35 cellular contexts compared by ENCODE assay signal in the genomic region with DNA sequence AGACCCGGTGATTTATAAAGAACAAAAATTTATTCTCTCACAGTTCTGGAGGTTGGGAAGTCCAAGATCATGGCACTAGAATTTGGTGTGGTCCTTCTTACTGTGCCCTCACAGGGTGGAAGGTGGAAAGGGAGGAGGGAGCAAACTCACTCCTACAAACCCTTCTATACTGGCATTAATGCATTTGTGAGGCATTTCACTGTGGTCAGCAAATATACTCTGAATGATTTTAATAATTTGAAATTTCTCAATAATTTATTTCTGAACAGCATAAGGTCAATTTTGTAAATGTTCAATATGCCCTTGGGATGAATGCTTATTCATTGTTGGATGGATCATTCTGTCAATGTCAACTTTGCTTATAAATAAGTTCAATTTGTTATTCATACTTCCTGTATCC.
"Had no signal": no experiment of that assay in that cellular context is flagged by ENCODE, and none has a peak within 500 bp of the region (broad histone marks: within the 10 kb centered on the region; RNA-seq: fewer than 3 reads in every experiment).

No MANE protein-coding gene starts in this region.

- H3K4me3 ChIP-seq: MG63 had no signal

- DNase-seq: Kasumi-1, MG63, MM.1S, MV-4-11, NCI-H1048, NCI-H1092, NCI-H1092 treated with DMSO at 0.1 percent for 48 hours, NCI-H1105, NCI-H1105 treated with DMSO at 0.1 percent for 48 hours, NCI-H1417, NCI-H1417 treated with DMSO at 0.1 percent for 48 hours, NCI-H1436, NCI-H1436 treated with DMSO at 0.1 percent for 48 hours, NCI-H146, NCI-H1694, NCI-H1694 treated with DMSO at 0.1 percent for 48 hours, NCI-H187, NCI-H187 treated with DMSO at 0.1 percent for 48 hours, NCI-H1930, NCI-H2029, NCI-H2029 treated with DMSO at 0.1 percent for 48 hours, NCI-H2081, NCI-H2081 treated with DMSO at 0.1 percent for 48 hours, NCI-H2107, NCI-H2171, NCI-H2171 treated with DMSO at 0.1 percent for 48 hours, NCI-H2227 treated with DMSO at 0.1 percent for 48 hours, NCI-H226, NCI-H345, NCI-H446, NCI-H446 treated with DMSO at 0.1 percent for 48 hours, NCI-H510A, NCI-H510A treated with DMSO at 0.1 percent for 48 hours, NCI-H524, NCI-H524 treated with DMSO at 0.1 percent for 48 hours had no signal

- H3K27me3 ChIP-seq: MG63 had no signal

- H3K36me3 ChIP-seq: MG63 had no signal
